ENCODE assay signal across 22 cellular contexts in the genomic region with DNA sequence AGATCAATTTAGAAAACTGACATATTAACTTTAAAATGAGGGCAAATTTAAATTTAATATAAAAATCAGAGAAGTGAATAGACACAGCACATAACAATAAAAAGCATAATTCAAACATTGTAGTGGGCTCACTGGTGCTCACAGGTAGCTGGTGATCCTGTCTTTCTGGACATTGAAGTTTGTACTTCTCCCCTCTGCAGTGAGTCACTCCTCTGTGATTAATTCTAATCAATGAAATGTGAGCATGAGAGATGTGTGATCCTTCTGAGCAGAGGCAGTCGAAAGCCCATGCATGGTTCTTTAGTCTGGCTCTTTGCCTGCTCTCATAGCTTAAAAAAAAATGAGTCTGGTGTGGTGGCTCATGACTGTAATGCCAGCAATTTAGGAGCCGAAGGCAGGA. TPM values are rescaled to one million over a fixed set of nuclear protein-coding genes. Genes with fewer than 3 reads are reported as not detected.
DNase-seq lines count a peak whose midpoint lies in the region; ATAC-seq, FAIRE-seq and TF ChIP-seq lines count a peak whose summit lies in the region.
"Had no signal": no experiment of that assay in that cellular context is flagged by ENCODE, and none has a peak within 500 bp of the region (broad histone marks: within the 10 kb centered on the region; RNA-seq: fewer than 3 reads in every experiment).

No MANE protein-coding gene starts in this region.

- H3K27me3 ChIP-seq in bronchial epithelial cell (ENCODE audit: control insufficient read depth, insufficient read depth, low read length) (no peaks in the 10 kb centered on the region), right lobe of liver (no peaks in the 10 kb centered on the region), left lung (no peaks in the 10 kb centered on the region)
- H3K27me3 ChIP-seq: Peyer's patch had no signal

- no peak overlapping the region for H3K27ac ChIP-seq in right lobe of liver
- H3K27ac ChIP-seq in left lung = no peak overlapping the region
- H3K27ac ChIP-seq: C4-2B, Peyer's patch had no signal

- no peaks in the 10 kb centered on the region for H3K27me3 Mint-ChIP-seq in Calu3 (ENCODE audit: unreplicated experiment)
- H3K27me3 Mint-ChIP-seq: CD8-positive, alpha-beta memory T cell had no signal

- CTCF ChIA-PET in Calu3 (lab: Charles Lee) = interaction anchor here (0.6 to 1.6 kb wide), 7 partner anchors 76 to 1977 kb away, joined by 3 to 6 read pairs (median 3); a partner anchor contains a TSS

- no peaks in the 10 kb centered on the region for H3K9me3 ChIP-seq in right lobe of liver
- no peaks in the 10 kb centered on the region for H3K9me3 ChIP-seq in left lung
- H3K9me3 ChIP-seq: Peyer's patch had no signal

- intact Hi-C loops in Calu3 (cut with micrococcal nuclease; ENCODE audit: unreplicated experiment) = loop anchor here (2.0 to 5.0 kb wide), 2 partner anchors 94 to 168 kb away; no protein-coding TSS in a partner anchor
- intact Hi-C loops in right lobe of liver (cut with DNase I) = no loop called here
- intact Hi-C loops in left lung (cut with DNase I) = no loop called here

- FAIRE-seq in bronchial epithelial cell (lab: Jason Lieb, UNC) = no peak

- peak; percentile 71 to 96 (median 94) for ATAC-seq in right lobe of liver
- no peak for ATAC-seq in left lung
- ATAC-seq in GM19395 (IDR thresholded peaks at IDR 0.05; ENCODE audit: unreplicated experiment) = no peak
- ATAC-seq: Right ventricle myocardium inferior had no signal

- peaks cover 0 to 8% (median 4%) of the 10 kb centered on the region in 4 donors for H3K4me1 ChIP-seq in right lobe of liver
- H3K4me1 ChIP-seq in left lung = no peaks in the 10 kb centered on the region
- H3K4me1 ChIP-seq: Peyer's patch had no signal

- peaks cover 30% of the 10 kb centered on the region for H3K36me3 Mint-ChIP-seq in Calu3 (ENCODE audit: insufficient read depth, unreplicated experiment)
- H3K36me3 Mint-ChIP-seq: CD8-positive, alpha-beta memory T cell had no signal

- H3K36me3 ChIP-seq in bronchial epithelial cell (ENCODE audit: control insufficient read depth, insufficient read depth, low read length) (no peaks in the 10 kb centered on the region), right lobe of liver (no peaks in the 10 kb centered on the region), left lung (no peaks in the 10 kb centered on the region)
- H3K36me3 ChIP-seq: Peyer's patch had no signal

- TF ChIP-seq CTCF in Calu3 (IDR thresholded peaks at IDR 0.05; ENCODE audit: unreplicated experiment) (no peak), bronchial epithelial cell (IDR thresholded peaks at IDR 0.05; ENCODE audit: insufficient read depth, low read length, severe bottlenecking) (no peak), right lobe of liver (IDR thresholded peaks at IDR 0.05) (no peak), left lung (IDR thresholded peaks at IDR 0.05) (no peak)

- H3K4me3 ChIP-seq in bronchial epithelial cell (ENCODE audit: low read depth, low read length) (no peak overlapping the region), right lobe of liver (no peak overlapping the region), left lung (no peak overlapping the region)
- H3K4me3 ChIP-seq: Peyer's patch had no signal

- no peaks in the 10 kb centered on the region for H3K9me3 Mint-ChIP-seq in Calu3 (ENCODE audit: low read depth, unreplicated experiment)
- H3K9me3 Mint-ChIP-seq: CD8-positive, alpha-beta memory T cell; H9; HFFc6 had no signal

- H3K27ac Mint-ChIP-seq in Calu3 (ENCODE audit: unreplicated experiment) = peak overlapping the region; percentile 91
- H3K27ac Mint-ChIP-seq: CD8-positive, alpha-beta memory T cell; H9; HFFc6 had no signal

- peak overlapping the region; percentile 41 for H3K4me3 Mint-ChIP-seq in Calu3 (ENCODE audit: low read depth, unreplicated experiment)
- H3K4me3 Mint-ChIP-seq: CD8-positive, alpha-beta memory T cell; H9; HFFc6 had no signal

- 35% methylated on average over 2 of the region's 2 CpGs for WGBS in right lobe of liver (ENCODE audit: insufficient coverage, low coverage, low lambda C conversion rate, missing lambda C conversion rate)

- BruUV-seq in Calu3 (replicated peaks; lab: Mats Ljungman, UMichigan) = no TSS peak

- DNase-seq in Calu3 (peak; percentile 58), M059J (ENCODE audit: low read depth) (peak; percentile 3), bronchial epithelial cell (ENCODE audit: low read depth) (peak; percentile 28), right lobe of liver (no peak), NCI-H2029 treated with DMSO at 0.1 percent for 48 hours (lab: John Stamatoyannopoulos, UW) (no peak), left lung (no peak)
- DNase-seq in activated T-cell treated with anti-CD3 and anti-CD28 coated beads, Interleukin-2, amount 50 U/mL, for 1 hour = no peak
- DNase-seq: CD8-positive, alpha-beta memory T cell; H9; HFFc6; KBM-7; NCI-H1105; NCI-H2081; NCI-H510A; NCI-H82; Peyer's patch had no signal

- H3K4me1 Mint-ChIP-seq in Calu3 (ENCODE audit: low read depth, unreplicated experiment) = peaks cover 57% of the 10 kb centered on the region
- H3K4me1 Mint-ChIP-seq: CD8-positive, alpha-beta memory T cell had no signal

- peak; percentile 62 for TF ChIP-seq POLR2A in right lobe of liver (IDR thresholded peaks at IDR 0.05)

RNA-seq across cellular contexts. Expression of a gene that starts 59.0 kb away (rescaled TPM):
- total RNA-seq in Calu3 (2022) (7.0 and 9.2 TPM in 2 replicates), bronchial epithelial cell (not detected in 2 replicates), right lobe of liver (under 1 TPM in 3 of 6 experiments, not detected in 3; 0.33 to 0.56 (median 0.43) TPM), left lung (1 to 10 TPM in 1 of 2 donors, under 1 TPM in 1; 0.35 to 2.9 TPM)
- not detected in 2 replicates for total RNA-seq in M059J (2014; rRNA removed; shearing (Covaris generic))
- total RNA-seq: CD8-positive, alpha-beta memory T cell; Daoy; H9; HFFc6; HT-29; SK-MEL-5 had no signal

Comparison
In these comparisons a context has a peak if more than half of its experiments do, and no peak if none do; other contexts are left out.
1. DNase-seq: peak in Calu3 (single experiment), M059J (single experiment) and bronchial epithelial cell (single experiment); none in right lobe of liver (0 of 3), NCI-H2029 treated with DMSO at 0.1 percent for 48 hours (single experiment), left lung (0 of 2) and activated T-cell treated with anti-CD3 and anti-CD28 coated beads, Interleukin-2, amount 50 U/mL, for 1 hour (single experiment).
2. ATAC-seq: peak in right lobe of liver (4 of 4); none in left lung (single experiment) and GM19395 (single experiment).